In genomic region chr3:193826126-193826795, GRCh38 we compare ENCODE assay signal across 8 cellular contexts.
DNase-seq lines count a peak whose midpoint lies in the region; ATAC-seq and TF ChIP-seq lines count a peak whose summit lies in the region.

No MANE protein-coding gene starts in this region.

- no peaks in the 10 kb centered on the region for H3K36me3 ChIP-seq in esophagus (ENCODE audit: control insufficient read depth in 2 of 2, insufficient read depth in 2 of 2, low read length in 1 of 2)
- no peaks in the 10 kb centered on the region for H3K36me3 ChIP-seq in osteoblast (ENCODE audit: insufficient read depth, low read length)

- H3K27ac ChIP-seq in esophagus (ENCODE audit: low read depth in 2 of 2, low read length in 1 of 2) (peak overlapping the region; percentile 53 to 55), osteoblast (ENCODE audit: low read depth, low read length) (no peak overlapping the region)

- 69 to 70% methylated on average over 12 of the region's 12 CpGs for WGBS in esophagus, 2 donors

- H3K4me1 ChIP-seq in esophagus (ENCODE audit: control insufficient read depth in 2 of 2, insufficient read depth in 2 of 2, low read length in 1 of 2) (peaks cover 3 to 13% of the 10 kb centered on the region in 2 donors), osteoblast (ENCODE audit: insufficient read depth, low read length) (peaks cover 7% of the 10 kb centered on the region)

- H3K4me3 ChIP-seq in esophagus (ENCODE audit: low read depth in 1 of 2, low read length in 2 of 2) (no peak overlapping the region), osteoblast (ENCODE audit: insufficient read depth, low read length) (no peak overlapping the region)

- ATAC-seq in GM18868 (IDR thresholded peaks at IDR 0.05; ENCODE audit: unreplicated experiment) = no peak

- no peaks in the 10 kb centered on the region for H4K20me1 ChIP-seq in osteoblast (ENCODE audit: insufficient read depth, low read length)

- no peaks in the 10 kb centered on the region for H3K27me3 ChIP-seq in esophagus (ENCODE audit: control insufficient read depth in 1 of 2, insufficient read depth in 2 of 2, low read length in 2 of 2)
- H3K27me3 ChIP-seq in osteoblast (ENCODE audit: insufficient read depth, low read length) = peaks cover 31% of the 10 kb centered on the region

- H3K79me2 ChIP-seq in osteoblast (ENCODE audit: insufficient read depth, low read length) = no peaks in the 10 kb centered on the region

- H2AFZ ChIP-seq in osteoblast (ENCODE audit: low read length) = no peak overlapping the region

- DNase-seq in DMS79 (lab: John Stamatoyannopoulos, UW) = peak; percentile 50
- DNase-seq in NCI-H345 treated with DMSO at 0.1 percent for 48 hours (lab: John Stamatoyannopoulos, UW; ENCODE audit: unreplicated experiment) = peak; percentile 33
- peak; percentile 85 for DNase-seq in osteoblast (ENCODE audit: insufficient read length, low spot score, missing footprints)
- DNase-seq in cerebellar nuclear complex (lab: John Stamatoyannopoulos, UW) = no peak
- no peak for DNase-seq in NCI-H82 treated with DMSO at 0.1 percent for 48 hours (lab: John Stamatoyannopoulos, UW; ENCODE audit: unreplicated experiment)
- no peak for DNase-seq in NOMO-1 treated with DMSO at 0.1 percent for 48 hours (lab: John Stamatoyannopoulos, UW; ENCODE audit: unreplicated experiment)

- H3K4me2 ChIP-seq in osteoblast (ENCODE audit: insufficient read depth, low read length) = peak overlapping the region; percentile 46

- H3K9me3 ChIP-seq in esophagus (ENCODE audit: control insufficient read depth in 2 of 2, insufficient read depth in 1 of 2, low read depth in 1 of 2, low read length in 1 of 2) = no peaks in the 10 kb centered on the region
- H3K9me3 ChIP-seq in osteoblast (ENCODE audit: low read depth, low read length) = no peaks in the 10 kb centered on the region

- peak; percentile 40 for TF ChIP-seq CTCF in osteoblast (IDR thresholded peaks at IDR 0.05; ENCODE audit: extremely low read depth, low read depth, low read length)

Comparison
In these comparisons a context has a peak if more than half of its experiments do, and no peak if none do; other contexts are left out.
1. DNase-seq: peak in DMS79 (single experiment), NCI-H345 treated with DMSO at 0.1 percent for 48 hours (single experiment) and osteoblast (single experiment); none in cerebellar nuclear complex (0 of 2), NCI-H82 treated with DMSO at 0.1 percent for 48 hours (single experiment) and NOMO-1 treated with DMSO at 0.1 percent for 48 hours (single experiment).